1 cellular context compared by ENCODE assay signal in genomic region chr15:52224211-52224610, GRCh38.
TF ChIP-seq lines count a peak whose summit lies in the region.

No MANE protein-coding gene starts in this region.

TF ChIP-seq in GM12878, 131 proteins besides CTCF, POLR2A, EP300 and RAD21 (continued from another document):
- TF ChIP-seq NFYA (IDR thresholded peaks at IDR 0.05; ENCODE audit: borderline replicate concordance, low read depth, low read length) (no peak), CEBPZ (IDR thresholded peaks at IDR 0.05; ENCODE audit: low read depth, low read length) (no peak), HDAC6 (IDR thresholded peaks at IDR 0.05; ENCODE audit: unreplicated experiment) (no peak), TCF12 (IDR thresholded peaks at IDR 0.05; ENCODE audit: low read depth, low read length) (no peak), MTA2 (IDR thresholded peaks at IDR 0.05; ENCODE audit: low read depth) (no peak), RUNX3 (IDR thresholded peaks at IDR 0.05; ENCODE audit: low read length) (peak; percentile 58), SUZ12 (IDR thresholded peaks at IDR 0.05; ENCODE audit: unreplicated experiment) (no peak), IKZF2 (IDR thresholded peaks at IDR 0.05) (peak; percentile 47 to 48; a peak in 2 of 4 replicates), EGR1 (IDR thresholded peaks at IDR 0.05; ENCODE audit: borderline replicate concordance in 1 of 2, low read depth in 2 of 2, low read length in 2 of 2) (no peak)
